9 cellular contexts compared by ENCODE assay signal in the genomic region with DNA sequence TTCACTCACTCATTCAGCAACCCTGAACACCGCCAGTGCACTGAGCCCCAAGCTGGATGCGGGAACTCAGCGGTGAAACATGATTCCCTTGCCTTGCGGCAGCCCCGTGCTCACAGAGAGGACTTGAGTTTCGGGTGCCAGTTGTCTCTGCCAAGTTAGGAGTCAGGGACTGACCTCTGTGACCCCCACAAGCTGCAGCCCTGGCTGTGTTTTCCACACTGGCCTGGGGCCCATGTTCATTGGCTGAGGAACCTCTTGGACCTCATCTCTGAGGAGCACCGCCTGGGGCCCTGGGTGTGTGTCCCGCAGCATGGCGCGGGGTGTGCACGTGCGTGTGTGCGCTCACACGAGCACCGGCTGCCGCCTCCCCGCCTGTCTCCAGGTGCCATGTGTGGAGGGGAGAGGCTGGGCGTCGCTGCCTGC. TPM values are rescaled to one million over a fixed set of nuclear protein-coding genes. Genes with fewer than 3 reads are reported as not detected.
DNase-seq lines count a peak whose midpoint lies in the region; ATAC-seq and TF ChIP-seq lines count a peak whose summit lies in the region.
"Had no signal": no experiment of that assay in that cellular context is flagged by ENCODE, and none has a peak within 500 bp of the region (broad histone marks: within the 10 kb centered on the region; RNA-seq: fewer than 3 reads in every experiment).

No MANE protein-coding gene starts in this region.

- intact Hi-C loops in natural killer cell (cut with micrococcal nuclease) = no loop called here

- ATAC-seq in WTC11 = no peak
- no peak for ATAC-seq in natural killer cell

- 21 to 31% methylated on average over 18 to 19 of the region's 19 CpGs for WGBS in tibial nerve, 2 donors

- peaks cover 10 to 85% (median 22%) of the 10 kb centered on the region in 3 donors for H3K36me3 ChIP-seq in tibial nerve

- H3K27ac Mint-ChIP-seq in WTC11 (peak overlapping the region; percentile 49; the same call in 1 of the 2 replicates), natural killer cell (peak overlapping the region; percentile 47 to 67)

- H3K9me3 Mint-ChIP-seq in WTC11 (no peaks in the 10 kb centered on the region), natural killer cell (no peaks in the 10 kb centered on the region)

- DNase-seq in WTC11 (ENCODE audit: low spot score) = no peak
- DNase-seq in fibroblast of gingiva (ENCODE audit: low read depth) = peak; percentile 73
- no peak for DNase-seq in natural killer cell
- peak; percentile 73 to 74 for DNase-seq in tibial nerve (ENCODE audit: low spot score in 2 of 2)
- DNase-seq in NCI-H69 (lab: John Stamatoyannopoulos, UW) = no peak
- no peak for DNase-seq in NCI-H510A (lab: John Stamatoyannopoulos, UW)
- no peak for DNase-seq in T-helper 2 cell
- DNase-seq: activated CD4-positive, alpha-beta T cell treated with anti-CD3 and anti-CD28 coated beads for 4 hours; stimulated activated CD4-positive, alpha-beta T cell treated with anti-CD3 and anti-CD28 coated beads, Interleukin-15, amount 100 ng/mL, for 24 hours had no signal

- CTCF ChIA-PET in WTC11 (lab: Charles Lee) = no interaction called here

- H3K4me3 ChIP-seq in tibial nerve = no peak overlapping the region

- H3K4me3 Mint-ChIP-seq in WTC11 = no peak overlapping the region
- no peak overlapping the region for H3K4me3 Mint-ChIP-seq in natural killer cell

- no peaks in the 10 kb centered on the region for H3K27me3 Mint-ChIP-seq in WTC11 (ENCODE audit: low read depth)
- no peaks in the 10 kb centered on the region for H3K27me3 Mint-ChIP-seq in natural killer cell (ENCODE audit: low read depth in 2 of 2)

- POLR2A ChIA-PET in WTC11 (lab: Charles Lee) = no interaction called here

- peaks cover 7 to 70% (median 47%) of the 10 kb centered on the region in 4 donors for H3K4me1 ChIP-seq in tibial nerve

- TF ChIP-seq POLR2A in tibial nerve (IDR thresholded peaks at IDR 0.05) = no peak

- H3K36me3 Mint-ChIP-seq in WTC11 = peaks cover 53% of the 10 kb centered on the region
- no peaks in the 10 kb centered on the region for H3K36me3 Mint-ChIP-seq in natural killer cell

- TF ChIP-seq CTCF in WTC11 (IDR thresholded peaks at IDR 0.05) (no peak), natural killer cell (IDR thresholded peaks at IDR 0.05) (no peak), tibial nerve (IDR thresholded peaks at IDR 0.05) (no peak)

- no peaks in the 10 kb centered on the region for H3K27me3 ChIP-seq in tibial nerve

- H3K4me1 Mint-ChIP-seq in WTC11 = no peaks in the 10 kb centered on the region
- H3K4me1 Mint-ChIP-seq in natural killer cell = peaks cover 10 to 20% of the 10 kb centered on the region in 2 donors

- no peaks in the 10 kb centered on the region for H3K9me3 ChIP-seq in tibial nerve

- peak in 1 of 2 donors; percentile 78 for TF ChIP-seq EP300 in tibial nerve (IDR thresholded peaks at IDR 0.05)

- H3K27ac ChIP-seq in tibial nerve = peak overlapping the region; percentile 31 to 81 (median 70)

TF ChIP-seq in WTC11, 78 proteins besides CTCF, POLR2A, EP300 and RAD21 (continues in another document):
- TF ChIP-seq RORB (CRISPR knock-in tag; IDR thresholded peaks at IDR 0.05) (no peak), MLX (CRISPR knock-in tag; IDR thresholded peaks at IDR 0.05) (no peak), IRF2 (CRISPR knock-in tag; IDR thresholded peaks at IDR 0.05; ENCODE audit: borderline replicate concordance, low read depth) (no peak), ZNF425 (CRISPR knock-in tag; conservative IDR thresholded peaks at IDR 0.05) (no peak), EMX1 (CRISPR knock-in tag; IDR thresholded peaks at IDR 0.05) (no peak), ZNF416 (CRISPR knock-in tag; IDR thresholded peaks at IDR 0.05) (no peak), FOXJ3 (CRISPR knock-in tag; IDR thresholded peaks at IDR 0.05; ENCODE audit: borderline replicate concordance) (no peak), MYBL2 (CRISPR knock-in tag; IDR thresholded peaks at IDR 0.05) (no peak)
- TF ChIP-seq, protein P1, sequence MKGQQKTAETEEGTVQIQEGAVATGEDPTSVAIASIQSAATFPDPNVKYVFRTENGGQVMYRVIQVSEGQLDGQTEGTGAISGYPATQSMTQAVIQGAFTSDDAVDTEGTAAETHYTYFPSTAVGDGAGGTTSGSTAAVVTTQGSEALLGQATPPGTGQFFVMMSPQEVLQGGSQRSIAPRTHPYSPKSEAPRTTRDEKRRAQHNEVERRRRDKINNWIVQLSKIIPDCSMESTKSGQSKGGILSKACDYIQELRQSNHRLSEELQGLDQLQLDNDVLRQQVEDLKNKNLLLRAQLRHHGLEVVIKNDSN (CRISPR knock-in tag; IDR thresholded peaks at IDR 0.05) = no peak
- TF ChIP-seq, protein P2, sequence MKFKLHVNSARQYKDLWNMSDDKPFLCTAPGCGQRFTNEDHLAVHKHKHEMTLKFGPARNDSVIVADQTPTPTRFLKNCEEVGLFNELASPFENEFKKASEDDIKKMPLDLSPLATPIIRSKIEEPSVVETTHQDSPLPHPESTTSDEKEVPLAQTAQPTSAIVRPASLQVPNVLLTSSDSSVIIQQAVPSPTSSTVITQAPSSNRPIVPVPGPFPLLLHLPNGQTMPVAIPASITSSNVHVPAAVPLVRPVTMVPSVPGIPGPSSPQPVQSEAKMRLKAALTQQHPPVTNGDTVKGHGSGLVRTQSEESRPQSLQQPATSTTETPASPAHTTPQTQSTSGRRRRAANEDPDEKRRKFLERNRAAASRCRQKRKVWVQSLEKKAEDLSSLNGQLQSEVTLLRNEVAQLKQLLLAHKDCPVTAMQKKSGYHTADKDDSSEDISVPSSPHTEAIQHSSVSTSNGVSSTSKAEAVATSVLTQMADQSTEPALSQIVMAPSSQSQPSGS (CRISPR knock-in tag; IDR thresholded peaks at IDR 0.05; ENCODE audit: borderline replicate concordance, low read depth) = no peak
- TF ChIP-seq, protein P3, sequence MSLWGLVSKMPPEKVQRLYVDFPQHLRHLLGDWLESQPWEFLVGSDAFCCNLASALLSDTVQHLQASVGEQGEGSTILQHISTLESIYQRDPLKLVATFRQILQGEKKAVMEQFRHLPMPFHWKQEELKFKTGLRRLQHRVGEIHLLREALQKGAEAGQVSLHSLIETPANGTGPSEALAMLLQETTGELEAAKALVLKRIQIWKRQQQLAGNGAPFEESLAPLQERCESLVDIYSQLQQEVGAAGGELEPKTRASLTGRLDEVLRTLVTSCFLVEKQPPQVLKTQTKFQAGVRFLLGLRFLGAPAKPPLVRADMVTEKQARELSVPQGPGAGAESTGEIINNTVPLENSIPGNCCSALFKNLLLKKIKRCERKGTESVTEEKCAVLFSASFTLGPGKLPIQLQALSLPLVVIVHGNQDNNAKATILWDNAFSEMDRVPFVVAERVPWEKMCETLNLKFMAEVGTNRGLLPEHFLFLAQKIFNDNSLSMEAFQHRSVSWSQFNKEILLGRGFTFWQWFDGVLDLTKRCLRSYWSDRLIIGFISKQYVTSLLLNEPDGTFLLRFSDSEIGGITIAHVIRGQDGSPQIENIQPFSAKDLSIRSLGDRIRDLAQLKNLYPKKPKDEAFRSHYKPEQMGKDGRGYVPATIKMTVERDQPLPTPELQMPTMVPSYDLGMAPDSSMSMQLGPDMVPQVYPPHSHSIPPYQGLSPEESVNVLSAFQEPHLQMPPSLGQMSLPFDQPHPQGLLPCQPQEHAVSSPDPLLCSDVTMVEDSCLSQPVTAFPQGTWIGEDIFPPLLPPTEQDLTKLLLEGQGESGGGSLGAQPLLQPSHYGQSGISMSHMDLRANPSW (CRISPR knock-in tag; conservative IDR thresholded peaks at IDR 0.05; ENCODE audit: low read depth) = no peak
- TF ChIP-seq, protein P4, sequence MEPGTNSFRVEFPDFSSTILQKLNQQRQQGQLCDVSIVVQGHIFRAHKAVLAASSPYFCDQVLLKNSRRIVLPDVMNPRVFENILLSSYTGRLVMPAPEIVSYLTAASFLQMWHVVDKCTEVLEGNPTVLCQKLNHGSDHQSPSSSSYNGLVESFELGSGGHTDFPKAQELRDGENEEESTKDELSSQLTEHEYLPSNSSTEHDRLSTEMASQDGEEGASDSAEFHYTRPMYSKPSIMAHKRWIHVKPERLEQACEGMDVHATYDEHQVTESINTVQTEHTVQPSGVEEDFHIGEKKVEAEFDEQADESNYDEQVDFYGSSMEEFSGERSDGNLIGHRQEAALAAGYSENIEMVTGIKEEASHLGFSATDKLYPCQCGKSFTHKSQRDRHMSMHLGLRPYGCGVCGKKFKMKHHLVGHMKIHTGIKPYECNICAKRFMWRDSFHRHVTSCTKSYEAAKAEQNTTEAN (CRISPR knock-in tag; IDR thresholded peaks at IDR 0.05) = no peak

RNA-seq across cellular contexts. Expression of gene CAPN12, which starts 31.0 kb away (rescaled TPM):
- total RNA-seq in WTC11 (2021) (9.6 to 9.9 TPM (median 9.8 TPM) in 3 replicates), natural killer cell (10 to 100 TPM in 2 of 3 donors, 1 to 10 TPM in 1; 7.4 to 51.0 (median 26.7) TPM), tibial nerve (1 to 10 TPM; 3.5 to 5.7 (median 4.8) TPM)

Comparison
In these comparisons a context has a peak if more than half of its experiments do, and no peak if none do; other contexts are left out.
1. DNase-seq: peak in fibroblast of gingiva (single experiment) and tibial nerve (2 of 2); none in WTC11 (single experiment), natural killer cell (single experiment), NCI-H69 (single experiment), NCI-H510A (single experiment) and T-helper 2 cell (0 of 5).